1 cellular context compared by ENCODE assay signal in genomic region chr9:132669636-132670358, GRCh38.
TF ChIP-seq lines count a peak whose summit lies in the region.

Gene DDX31 (minus strand): TSS chr9:132669983. CDS start chr9:132669934, 49 bp downstream.

TF ChIP-seq in HepG2, 621 proteins besides CTCF, POLR2A, EP300 and RAD21 (continued from another document and continues in another):
- TF ChIP-seq PRDM4 (CRISPR knock-in tag; IDR thresholded peaks at IDR 0.05; ENCODE audit: borderline replicate concordance) (no peak), CEBPG (CRISPR knock-in tag; IDR thresholded peaks at IDR 0.05) (no peak), MTA1 (CRISPR knock-in tag; IDR thresholded peaks at IDR 0.05; ENCODE audit: borderline replicate concordance) (peak; percentile 82; the same call in 1 of the 2 replicates), TMF1 (CRISPR knock-in tag; IDR thresholded peaks at IDR 0.05; ENCODE audit: low read depth) (peak; percentile 96; the same call in 1 of the 2 replicates), NAIF1 (CRISPR knock-in tag; IDR thresholded peaks at IDR 0.05; ENCODE audit: borderline replicate concordance) (peak; percentile 71; the same call in 1 of the 2 replicates), ZNF18 (CRISPR knock-in tag; IDR thresholded peaks at IDR 0.05; ENCODE audit: insufficient replicate concordance) (peak; percentile 86), HCFC1 (IDR thresholded peaks at IDR 0.05; ENCODE audit: low read depth, low read length) (no peak), ZNF577 (CRISPR knock-in tag; IDR thresholded peaks at IDR 0.05; ENCODE audit: borderline replicate concordance, low read depth) (0 out of 2 replicates have a peak, but pooled peaks have one; percentile 3), TBP (CRISPR knock-in tag; IDR thresholded peaks at IDR 0.05) (0 out of 2 replicates have a peak, but pooled peaks have one; percentile 20), HOXA3 (CRISPR knock-in tag; IDR thresholded peaks at IDR 0.05) (peak; percentile 62), ZNF850 (CRISPR knock-in tag; conservative IDR thresholded peaks at IDR 0.05) (peak; percentile 94), ZSCAN30 (CRISPR knock-in tag; IDR thresholded peaks at IDR 0.05) (peak; percentile 88; the same call in 1 of the 2 replicates), ZNF761 (CRISPR knock-in tag; conservative IDR thresholded peaks at IDR 0.05) (peak; percentile 83; the same call in 1 of the 2 replicates), ZNF296 (CRISPR knock-in tag; conservative IDR thresholded peaks at IDR 0.05) (peak; percentile 89), RFX1 (IDR thresholded peaks at IDR 0.05) (no peak), GMEB1 (CRISPR knock-in tag; IDR thresholded peaks at IDR 0.05; ENCODE audit: borderline replicate concordance) (peak; percentile 84), JDP2 (CRISPR knock-in tag; IDR thresholded peaks at IDR 0.05; ENCODE audit: borderline replicate concordance) (peak; percentile 59; the same call in 1 of the 2 replicates), ZNF251 (CRISPR knock-in tag; IDR thresholded peaks at IDR 0.05) (peak; percentile 53; the same call in 1 of the 2 replicates), STAT5B (CRISPR knock-in tag; IDR thresholded peaks at IDR 0.05) (0 out of 2 replicates have a peak, but pooled peaks have one; percentile 34), ZNF768 (CRISPR knock-in tag; IDR thresholded peaks at IDR 0.05) (peak; percentile 81), TBX2 (CRISPR knock-in tag; IDR thresholded peaks at IDR 0.05; ENCODE audit: borderline replicate concordance) (peak; percentile 91), ZNF629 (CRISPR knock-in tag; conservative IDR thresholded peaks at IDR 0.05) (no peak), BATF2 (CRISPR knock-in tag; IDR thresholded peaks at IDR 0.05) (peak; percentile 90), E2F1 (CRISPR knock-in tag; IDR thresholded peaks at IDR 0.05) (peak; percentile 70), IKZF5 (CRISPR knock-in tag; IDR thresholded peaks at IDR 0.05) (peak; percentile 82), NBN (conservative IDR thresholded peaks at IDR 0.05) (no peak), ISL2 (CRISPR knock-in tag; IDR thresholded peaks at IDR 0.05) (0 out of 2 replicates have a peak, but pooled peaks have one; percentile 16), SP2 (CRISPR knock-in tag; IDR thresholded peaks at IDR 0.05) (peak; percentile 66), ZNF644 (CRISPR knock-in tag; IDR thresholded peaks at IDR 0.05; ENCODE audit: low read depth) (no peak), ATF2 (CRISPR knock-in tag; IDR thresholded peaks at IDR 0.05) (peak; percentile 74; the same call in 1 of the 2 replicates), TRAFD1 (CRISPR knock-in tag; IDR thresholded peaks at IDR 0.05; ENCODE audit: borderline replicate concordance) (no peak), SIN3A (IDR thresholded peaks at IDR 0.05; ENCODE audit: borderline replicate concordance, low read depth, low read length) (peak; percentile 80; the same call in 1 of the 2 replicates), SRSF1 (optimal IDR thresholded peaks at IDR 0.05; ENCODE audit: low read depth, low read length) (peak; percentile 84), TCF12 (IDR thresholded peaks at IDR 0.05) (no peak), TCF12 (CRISPR knock-in tag; IDR thresholded peaks at IDR 0.05) (peak; percentile 88), SETDB1 (CRISPR knock-in tag; IDR thresholded peaks at IDR 0.05; ENCODE audit: borderline replicate concordance) (no peak; the same call in 1 of the 2 replicates), CBX1 (IDR thresholded peaks at IDR 0.05; ENCODE audit: low read depth) (peak; percentile 45), ZNF280B (CRISPR knock-in tag; IDR thresholded peaks at IDR 0.05; ENCODE audit: borderline replicate concordance) (peak; percentile 93), ZNF678 (CRISPR knock-in tag; IDR thresholded peaks at IDR 0.05) (peak; percentile 81; the same call in 1 of the 2 replicates), SMARCC2 (IDR thresholded peaks at IDR 0.05) (no peak), GLMP (CRISPR knock-in tag; IDR thresholded peaks at IDR 0.05; ENCODE audit: borderline replicate concordance) (peak; percentile 90; the same call in 1 of the 2 replicates), TOE1 (CRISPR knock-in tag; IDR thresholded peaks at IDR 0.05) (no peak), ZFYVE20 (CRISPR knock-in tag; IDR thresholded peaks at IDR 0.05; ENCODE audit: borderline replicate concordance, low read depth) (peak; percentile 96), ZNF788 (CRISPR knock-in tag; IDR thresholded peaks at IDR 0.05; ENCODE audit: borderline replicate concordance) (peak; percentile 93), ZNF3 (CRISPR knock-in tag; IDR thresholded peaks at IDR 0.05) (0 out of 2 replicates have a peak, but pooled peaks have one; percentile 23), ZNF660 (CRISPR knock-in tag; IDR thresholded peaks at IDR 0.05; ENCODE audit: borderline replicate concordance, low read depth) (no peak), ZBTB39 (CRISPR knock-in tag; IDR thresholded peaks at IDR 0.05) (peak; percentile 26; the same call in 1 of the 2 replicates), SOX6 (IDR thresholded peaks at IDR 0.05) (no peak), SOX6 (CRISPR knock-in tag; IDR thresholded peaks at IDR 0.05) (peak; percentile 41), ZNF207 (IDR thresholded peaks at IDR 0.05; ENCODE audit: borderline replicate concordance) (no peak)
